2 cellular contexts compared by ENCODE assay signal in the genomic region with DNA sequence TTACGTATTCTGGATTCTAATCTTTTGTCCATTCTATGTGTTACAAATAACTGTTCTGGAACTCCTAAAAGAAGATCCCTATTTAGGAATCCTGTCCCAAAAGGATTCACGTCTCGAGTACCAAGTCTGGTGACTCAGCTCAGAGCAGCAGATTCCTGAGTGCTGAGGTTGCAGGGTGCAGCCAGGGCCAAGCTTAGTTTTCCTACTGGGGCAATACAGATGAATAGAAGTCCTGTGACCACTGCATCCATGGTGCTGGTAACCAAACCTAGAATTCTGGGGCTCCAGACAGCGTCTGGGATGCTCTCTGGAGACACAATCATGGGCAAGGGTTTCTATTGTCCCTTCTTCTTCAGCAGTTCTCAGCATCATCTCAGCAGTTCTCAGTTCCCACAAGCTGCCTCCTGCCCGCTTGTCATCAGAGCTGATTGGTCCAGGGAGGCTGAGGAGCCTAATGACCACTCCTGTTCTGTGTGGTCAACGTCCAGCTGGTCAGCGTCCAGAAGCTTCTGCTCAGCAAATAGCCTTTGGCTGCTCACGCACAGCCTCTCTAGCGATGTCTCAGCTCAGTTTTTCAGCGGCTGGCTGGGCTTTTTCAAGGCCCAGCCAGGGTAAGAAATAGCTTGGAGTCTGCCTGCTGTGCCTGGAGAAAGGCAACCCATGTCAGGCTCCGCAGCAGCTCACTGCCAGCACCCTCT.
TF ChIP-seq lines count a peak whose summit lies in the region.

No MANE protein-coding gene starts in this region.

TF ChIP-seq in IMR-90, 13 proteins besides CTCF, POLR2A, EP300 and RAD21:
- TF ChIP-seq MAZ (IDR thresholded peaks at IDR 0.05; ENCODE audit: borderline replicate concordance, low read depth, low read length) (no peak), RCOR1 (IDR thresholded peaks at IDR 0.05; ENCODE audit: insufficient replicate concordance, low read length) (no peak), MAFK (IDR thresholded peaks at IDR 0.05; ENCODE audit: low read depth, low read length) (no peak), USF2 (IDR thresholded peaks at IDR 0.05; ENCODE audit: low read depth, low read length) (no peak), SMC3 (IDR thresholded peaks at IDR 0.05; ENCODE audit: low read depth, low read length) (no peak), CEBPB (IDR thresholded peaks at IDR 0.05; ENCODE audit: low read depth, low read length) (no peak), RFX5 (IDR thresholded peaks at IDR 0.05; ENCODE audit: low read depth, low read length) (no peak), FOS (IDR thresholded peaks at IDR 0.05; ENCODE audit: low read depth, low read length) (no peak), BHLHE40 (IDR thresholded peaks at IDR 0.05; ENCODE audit: low read depth, low read length) (no peak), NFE2L2 (IDR thresholded peaks at IDR 0.05; ENCODE audit: low read depth, low read length) (no peak)
TF ChIP-seq in IMR-90: peak in this region for 0.

TF ChIP-seq in H1, 55 proteins besides CTCF, POLR2A, EP300 and RAD21:
- no peak for TF ChIP-seq KDM4A (IDR thresholded peaks at IDR 0.05; ENCODE audit: low read depth, low read length, severe bottlenecking)
- no peak for TF ChIP-seq EZH2 (IDR thresholded peaks at IDR 0.05; ENCODE audit: low read depth, low read length, severe bottlenecking)
- TF ChIP-seq SUZ12 (IDR thresholded peaks at IDR 0.05; ENCODE audit: low read length), result no peak
- TF ChIP-seq JUND (IDR thresholded peaks at IDR 0.05; ENCODE audit: low read length), result no peak
- TF ChIP-seq TCF12 (IDR thresholded peaks at IDR 0.05; ENCODE audit: low read depth, low read length), result no peak
- no peak for TF ChIP-seq NRF1 (IDR thresholded peaks at IDR 0.05; ENCODE audit: low read depth, low read length)
- TF ChIP-seq SP2 (IDR thresholded peaks at IDR 0.05; ENCODE audit: low read length), result no peak
- TF ChIP-seq YY1 (IDR thresholded peaks at IDR 0.05; ENCODE audit: low read depth, low read length), result no peak
- TF ChIP-seq TBP (IDR thresholded peaks at IDR 0.05; ENCODE audit: low read depth, low read length), result no peak
- TF ChIP-seq POU5F1 (IDR thresholded peaks at IDR 0.05; ENCODE audit: low read depth, low read length), result no peak
- TF ChIP-seq USF2 (IDR thresholded peaks at IDR 0.05; ENCODE audit: low read length), result no peak
- no peak for TF ChIP-seq KDM5A (IDR thresholded peaks at IDR 0.05; ENCODE audit: low read length)
- TF ChIP-seq HDAC2 (IDR thresholded peaks at IDR 0.05; ENCODE audit: borderline replicate concordance in 1 of 2, low read depth in 2 of 2, low read length in 2 of 2), result no peak
- TF ChIP-seq TAF7 (optimal IDR thresholded peaks at IDR 0.05; ENCODE audit: borderline replicate concordance, low read depth, low read length), result no peak
- TF ChIP-seq RXRA (IDR thresholded peaks at IDR 0.05; ENCODE audit: insufficient read depth, low read depth, low read length), result no peak
- TF ChIP-seq CHD1 (IDR thresholded peaks at IDR 0.05; ENCODE audit: low read depth, low read length), result no peak
- TF ChIP-seq ASH2L (IDR thresholded peaks at IDR 0.05; ENCODE audit: low read length), result no peak
